13 cellular contexts compared by ENCODE assay signal in the genomic region with DNA sequence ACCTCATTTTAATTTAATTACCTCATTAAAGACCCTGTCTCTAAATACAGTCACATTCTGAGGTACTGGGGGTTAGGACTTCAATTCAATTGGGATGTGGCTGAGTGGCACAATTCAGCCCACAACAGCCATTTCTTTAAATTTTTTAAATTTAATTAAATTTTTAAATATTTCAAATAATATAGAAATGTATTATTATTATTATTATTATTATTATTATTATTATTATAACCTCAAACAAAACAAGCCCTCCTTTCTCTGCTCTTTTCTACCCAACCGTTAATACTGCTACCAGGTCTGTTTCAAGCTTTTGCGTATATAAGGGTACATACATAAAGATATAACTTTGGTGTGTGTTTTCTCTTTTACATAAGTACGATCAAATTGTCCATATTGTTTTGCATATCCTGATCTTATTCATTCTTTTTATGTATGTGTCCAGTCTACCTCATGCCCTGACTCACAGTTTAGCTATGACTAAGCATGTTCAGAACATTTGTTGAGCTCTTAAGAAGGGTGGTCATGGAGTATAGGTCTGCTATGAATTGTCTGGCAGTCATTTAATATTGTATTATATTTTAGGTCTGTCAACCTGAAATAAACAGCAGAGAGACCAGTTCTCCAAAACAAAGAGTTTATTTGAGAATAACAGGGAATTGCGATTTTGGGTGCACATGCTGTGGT. TPM values are rescaled to one million over a fixed set of nuclear protein-coding genes. Genes with fewer than 3 reads are reported as not detected.
DNase-seq lines count a peak whose midpoint lies in the region; ATAC-seq lines count a peak whose summit lies in the region.
"Had no signal": no experiment of that assay in that cellular context is flagged by ENCODE, and none has a peak within 500 bp of the region (broad histone marks: within the 10 kb centered on the region; RNA-seq: fewer than 3 reads in every experiment).

No MANE protein-coding gene starts in this region.

- ATAC-seq in GM18511 (IDR thresholded peaks at IDR 0.05; ENCODE audit: unreplicated experiment), result peak; percentile 76
- peak; percentile 58 for ATAC-seq in GM21515 (IDR thresholded peaks at IDR 0.05; ENCODE audit: unreplicated experiment)
- peak; percentile 81 for ATAC-seq in HG03280 (IDR thresholded peaks at IDR 0.05; ENCODE audit: unreplicated experiment)
- ATAC-seq in left lobe of liver, result no peak

- no peak overlapping the region for H3K4me3 Mint-ChIP-seq in dendritic cell treated with granulocyte-macrophage colony-stimulating factor and Interleukin-4, amounts not matched to agents 40 ng/mL and 50 ng/mL, for 4 days
- H3K4me3 Mint-ChIP-seq in activated naive CD4-positive, alpha-beta T cell treated with anti-CD3 and anti-CD28 coated beads for 36 hours, result no peak overlapping the region

- no peaks in the 10 kb centered on the region for H3K36me3 ChIP-seq in H7 (replicated peaks; ENCODE audit: control insufficient read depth, insufficient read depth, low read length)

- CTCF ChIA-PET in activated naive CD4-positive, alpha-beta T cell treated with anti-CD3 and anti-CD28 coated beads for 36 hours (lab: Charles Lee), result interaction anchor here (0.7 to 1.0 kb wide), 2 partner anchors 27 to 70 kb away, joined by 3 read pairs; no protein-coding TSS in a partner anchor

- H3K36me3 Mint-ChIP-seq in dendritic cell treated with granulocyte-macrophage colony-stimulating factor and Interleukin-4, amounts not matched to agents 40 ng/mL and 50 ng/mL, for 4 days (ENCODE audit: low read depth), result no peaks in the 10 kb centered on the region
- no peaks in the 10 kb centered on the region for H3K36me3 Mint-ChIP-seq in activated naive CD4-positive, alpha-beta T cell treated with anti-CD3 and anti-CD28 coated beads for 36 hours (ENCODE audit: low read depth)

- no peak for DNase-seq in H7
- no peak for DNase-seq in left lobe of liver (ENCODE audit: low spot score)
- no peak for DNase-seq in activated naive CD4-positive, alpha-beta T cell treated with anti-CD3 and anti-CD28 coated beads for 36 hours
- DNase-seq in NCI-H187 treated with DMSO at 0.1 percent for 48 hours (lab: John Stamatoyannopoulos, UW), result no peak
- DNase-seq: activated CD4-positive, CD25-positive, alpha-beta regulatory T cell treated with anti-CD3 and anti-CD28 coated beads, Interleukin-2, amount 50 U/mL, for 72 hours; amniotic stem cell; Kasumi-1; stomach had no signal

- intact Hi-C loops in dendritic cell treated with granulocyte-macrophage colony-stimulating factor and Interleukin-4, amounts not matched to agents 40 ng/mL and 50 ng/mL, for 4 days (cut with micrococcal nuclease), result no loop called here
- intact Hi-C loops in activated naive CD4-positive, alpha-beta T cell treated with anti-CD3 and anti-CD28 coated beads for 36 hours (cut with micrococcal nuclease), result no loop called here

- no peaks in the 10 kb centered on the region for H3K27me3 ChIP-seq in H7 (ENCODE audit: control insufficient read depth, insufficient read depth, low read length)
- H3K27me3 ChIP-seq: stomach had no signal

- H3K9me3 Mint-ChIP-seq in dendritic cell treated with granulocyte-macrophage colony-stimulating factor and Interleukin-4, amounts not matched to agents 40 ng/mL and 50 ng/mL, for 4 days, result no peaks in the 10 kb centered on the region
- no peaks in the 10 kb centered on the region for H3K9me3 Mint-ChIP-seq in activated naive CD4-positive, alpha-beta T cell treated with anti-CD3 and anti-CD28 coated beads for 36 hours

- H3K4me3 ChIP-seq in H7 (ENCODE audit: insufficient read depth, low read depth, low read length), result no peak overlapping the region
- H3K4me3 ChIP-seq: smooth muscle cell, stomach had no signal

- peak overlapping the region; percentile 35 for H3K27ac Mint-ChIP-seq in dendritic cell treated with granulocyte-macrophage colony-stimulating factor and Interleukin-4, amounts not matched to agents 40 ng/mL and 50 ng/mL, for 4 days
- H3K27ac Mint-ChIP-seq in activated naive CD4-positive, alpha-beta T cell treated with anti-CD3 and anti-CD28 coated beads for 36 hours, result no peak overlapping the region

- no peaks in the 10 kb centered on the region for H3K27me3 Mint-ChIP-seq in dendritic cell treated with granulocyte-macrophage colony-stimulating factor and Interleukin-4, amounts not matched to agents 40 ng/mL and 50 ng/mL, for 4 days
- no peaks in the 10 kb centered on the region for H3K27me3 Mint-ChIP-seq in activated naive CD4-positive, alpha-beta T cell treated with anti-CD3 and anti-CD28 coated beads for 36 hours (ENCODE audit: low read depth)

- peaks cover 68% of the 10 kb centered on the region for H3K4me1 Mint-ChIP-seq in dendritic cell treated with granulocyte-macrophage colony-stimulating factor and Interleukin-4, amounts not matched to agents 40 ng/mL and 50 ng/mL, for 4 days (ENCODE audit: low read depth)
- peaks cover 4% of the 10 kb centered on the region for H3K4me1 Mint-ChIP-seq in activated naive CD4-positive, alpha-beta T cell treated with anti-CD3 and anti-CD28 coated beads for 36 hours (ENCODE audit: low read depth)

RNA-seq across cellular contexts. Expression of a gene that starts 16.1 kb away (rescaled TPM):
- total RNA-seq in H7 (2014; rRNA removed; shearing (Covaris generic)), result 19.5 and 22.1 TPM in 2 replicates
- 50.0 TPM for total RNA-seq in left lobe of liver
- total RNA-seq in activated naive CD4-positive, alpha-beta T cell treated with anti-CD3 and anti-CD28 coated beads for 36 hours, result 10 to 100 TPM; 61.1 to 64.2 TPM

RNA-seq across cellular contexts. Expression of a gene that starts 50.2 kb away (rescaled TPM):
- total RNA-seq in H7 (2014; rRNA removed; shearing (Covaris generic)), result 73.0 and 78.5 TPM in 2 replicates
- total RNA-seq in left lobe of liver, result 30.8 TPM
- 1 to 10 TPM; 1.1 to 1.2 TPM for total RNA-seq in activated naive CD4-positive, alpha-beta T cell treated with anti-CD3 and anti-CD28 coated beads for 36 hours

Comparison
In these comparisons a context has a peak if more than half of its experiments do, and no peak if none do; other contexts are left out.
1. RNA of a gene that starts 50.2 kb away (total RNA-seq): 73.0 to 78.5 TPM in H7 and 30.8 TPM in left lobe of liver (single experiment); 1.1 to 1.2 TPM in activated naive CD4-positive, alpha-beta T cell treated with anti-CD3 and anti-CD28 coated beads for 36 hours; every median in the first group is over 10 times any median in the second.